ENCODE assay signal across 1 cellular context in genomic region chr17:7232114-7232513, GRCh38.
A peak's percentile ranks its signal among the peaks of the same experiment; 100 is the strongest.
TF ChIP-seq lines count a peak whose summit lies in the region.

No MANE protein-coding gene starts in this region.

TF ChIP-seq in HepG2, 621 proteins besides CTCF, POLR2A, EP300 and RAD21:
- no peak for TF ChIP-seq ZBTB34 (CRISPR knock-in tag; IDR thresholded peaks at IDR 0.05)
- TF ChIP-seq SRF (IDR thresholded peaks at IDR 0.05; ENCODE audit: low read depth, low read length) = 0 out of 2 replicates have a peak, but pooled peaks have one; percentile 35
